ENCODE assay signal across 8 cellular contexts in genomic region chr12:80195143-80195726, GRCh38.
DNase-seq lines count a peak whose midpoint lies in the region; ATAC-seq and TF ChIP-seq lines count a peak whose summit lies in the region.

No MANE protein-coding gene starts in this region.

- no peak overlapping the region for H3K27ac Mint-ChIP-seq in stimulated activated naive B cell treated with anti-CD40 and anti-IgM and Interleukin-4, amounts not matched to agents 10 μg/mL and 1 μg/mL and 100 μg/mL, for 72 hours

- H3K9me3 Mint-ChIP-seq in stimulated activated naive B cell treated with anti-CD40 and anti-IgM and Interleukin-4, amounts not matched to agents 10 μg/mL and 1 μg/mL and 100 μg/mL, for 72 hours = no peaks in the 10 kb centered on the region

- H3K27me3 ChIP-seq in cardiac muscle cell (no peaks in the 10 kb centered on the region), right atrium auricular region (no peaks in the 10 kb centered on the region)

- H3K9me3 ChIP-seq in cardiac muscle cell (ENCODE audit: low read depth) = no peaks in the 10 kb centered on the region
- no peaks in the 10 kb centered on the region for H3K9me3 ChIP-seq in right atrium auricular region

- no peaks in the 10 kb centered on the region for H3K4me1 Mint-ChIP-seq in stimulated activated naive B cell treated with anti-CD40 and anti-IgM and Interleukin-4, amounts not matched to agents 10 μg/mL and 1 μg/mL and 100 μg/mL, for 72 hours

- H3K36me3 ChIP-seq in cardiac muscle cell = no peaks in the 10 kb centered on the region
- H3K36me3 ChIP-seq in right atrium auricular region = no peaks in the 10 kb centered on the region

- H3K4me3 ChIP-seq in cardiac muscle cell (no peak overlapping the region), right atrium auricular region (no peak overlapping the region), fibroblast of pulmonary artery (replicated peaks; ENCODE audit: low read depth, low read length) (no peak overlapping the region), skeletal muscle cell (ENCODE audit: low read depth, low read length) (no peak overlapping the region)

- H3K4me3 Mint-ChIP-seq in stimulated activated naive B cell treated with anti-CD40 and anti-IgM and Interleukin-4, amounts not matched to agents 10 μg/mL and 1 μg/mL and 100 μg/mL, for 72 hours = no peak overlapping the region

- peak; percentile 79 for TF ChIP-seq CTCF in cardiac muscle cell (IDR thresholded peaks at IDR 0.05; ENCODE audit: low read depth, low read length)
- TF ChIP-seq CTCF in right atrium auricular region (IDR thresholded peaks at IDR 0.05) = peak in 1 of 2 donors; percentile 69
- TF ChIP-seq CTCF in fibroblast of pulmonary artery (IDR thresholded peaks at IDR 0.05; ENCODE audit: low read length, missing control alignments) = peak; percentile 93

- H3K27me3 Mint-ChIP-seq in stimulated activated naive B cell treated with anti-CD40 and anti-IgM and Interleukin-4, amounts not matched to agents 10 μg/mL and 1 μg/mL and 100 μg/mL, for 72 hours = peaks cover 0 to 3% of the 10 kb centered on the region in 2 donors

- H3K4me1 ChIP-seq in cardiac muscle cell (ENCODE audit: low read depth) (peaks cover 26% of the 10 kb centered on the region), right atrium auricular region (peaks cover 0 to 12% of the 10 kb centered on the region in 2 donors)

- peak; percentile 56 for ATAC-seq in HG03378 (IDR thresholded peaks at IDR 0.05; ENCODE audit: unreplicated experiment)
- ATAC-seq in stimulated activated naive B cell treated with anti-CD40 and anti-IgM and Interleukin-4, amounts not matched to agents 10 μg/mL and 1 μg/mL and 100 μg/mL, for 72 hours (replicated peaks) = no peak

- H3K27ac ChIP-seq in cardiac muscle cell (no peak overlapping the region), right atrium auricular region (no peak overlapping the region)

- H3K36me3 Mint-ChIP-seq in stimulated activated naive B cell treated with anti-CD40 and anti-IgM and Interleukin-4, amounts not matched to agents 10 μg/mL and 1 μg/mL and 100 μg/mL, for 72 hours = no peaks in the 10 kb centered on the region

- peak; percentile 72 to 74 for DNase-seq in cardiac muscle cell (ENCODE audit: low read depth in 1 of 2, low spot score in 1 of 2)
- DNase-seq in right atrium auricular region (ENCODE audit: low spot score) = no peak
- DNase-seq in RPMI7951 (ENCODE audit: low read depth) = peak; percentile 41
- DNase-seq in fibroblast of pulmonary artery (ENCODE audit: low read depth) = peak; percentile 80
- DNase-seq in skeletal muscle cell (ENCODE audit: low read depth) = peak; percentile 36
- no peak for DNase-seq in T-helper 1 cell
- DNase-seq in stimulated activated naive B cell treated with anti-CD40 and anti-IgM and Interleukin-4, amounts not matched to agents 10 μg/mL and 1 μg/mL and 100 μg/mL, for 72 hours = no peak

Comparison
In these comparisons a context has a peak if more than half of its experiments do, and no peak if none do; other contexts are left out.
1. DNase-seq: peak in cardiac muscle cell (2 of 2), RPMI7951 (single experiment), fibroblast of pulmonary artery (single experiment) and skeletal muscle cell (single experiment); none in right atrium auricular region (single experiment), T-helper 1 cell (0 of 5) and stimulated activated naive B cell treated with anti-CD40 and anti-IgM and Interleukin-4, amounts not matched to agents 10 μg/mL and 1 μg/mL and 100 μg/mL, for 72 hours (single experiment).